ENCODE assay signal across 26 cellular contexts in the genomic region with DNA sequence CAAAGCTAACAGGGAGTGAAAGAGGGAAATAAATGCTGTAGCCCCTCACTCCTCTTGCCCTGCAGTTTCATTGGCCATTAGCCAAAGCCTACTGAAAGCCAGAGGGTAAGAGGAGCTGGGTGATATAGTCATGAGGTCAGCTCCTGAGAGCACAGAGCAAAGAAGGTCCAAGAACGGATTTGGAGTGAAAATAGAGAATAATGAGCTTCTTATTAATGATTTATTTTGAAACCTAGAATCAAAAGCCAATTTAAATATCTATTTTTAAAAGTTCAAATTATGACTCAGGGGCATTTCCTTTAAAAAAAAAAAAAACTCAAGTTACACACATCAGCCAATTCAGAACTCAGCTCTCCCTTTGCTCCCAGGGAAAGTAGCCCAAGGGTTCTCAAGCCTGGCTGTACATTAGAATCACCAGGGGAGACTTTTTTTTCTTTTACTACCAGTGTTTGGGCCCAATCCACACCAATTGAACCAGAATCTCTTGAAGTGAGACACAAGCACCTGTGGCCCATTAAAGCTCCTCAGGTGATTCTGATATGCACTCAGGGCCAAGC.
A peak's percentile ranks its signal among the peaks of the same experiment; 100 is the strongest.
DNase-seq lines count a peak whose midpoint lies in the region; ATAC-seq, FAIRE-seq and TF ChIP-seq lines count a peak whose summit lies in the region.
"Had no signal": no experiment of that assay in that cellular context is flagged by ENCODE, and none has a peak within 500 bp of the region (broad histone marks: within the 10 kb centered on the region; RNA-seq: fewer than 3 reads in every experiment).

No MANE protein-coding gene starts in this region.

- TF ChIP-seq POLR2A in endothelial cell of umbilical vein (IDR thresholded peaks at IDR 0.05; ENCODE audit: low read depth, low read length) (no peak), vagina (IDR thresholded peaks at IDR 0.05) (no peak)

- BruUV-seq in endothelial cell of umbilical vein (replicated peaks; lab: Mats Ljungman, UMichigan), result no TSS peak

- ATAC-seq in GM21529 (IDR thresholded peaks at IDR 0.05; ENCODE audit: unreplicated experiment), result peak; percentile 37
- peak; percentile 75 for ATAC-seq in aorta (ENCODE audit: low FRiP score)
- no peak for ATAC-seq in GM21367 (IDR thresholded peaks at IDR 0.05; ENCODE audit: unreplicated experiment)
- ATAC-seq: pancreas; stimulated activated memory B cell treated with anti-CD40 and anti-IgM and Interleukin-4, amounts not matched to agents 10 μg/mL and 1 μg/mL and 100 μg/mL, for 72 hours had no signal

- H2AFZ ChIP-seq in endothelial cell of umbilical vein (ENCODE audit: low read depth, low read length), result no peak overlapping the region

- no peak for TF ChIP-seq CTCF in endothelial cell of umbilical vein (IDR thresholded peaks at IDR 0.05; ENCODE audit: extremely low read depth in 1 of 2, insufficient read depth in 1 of 2, low read depth in 1 of 2, low read length in 2 of 2)
- TF ChIP-seq CTCF in vagina (IDR thresholded peaks at IDR 0.05), result no peak

- no peaks in the 10 kb centered on the region for H3K9me3 ChIP-seq in SK-N-MC (ENCODE audit: low read depth, low read length)
- H3K9me3 ChIP-seq in endothelial cell of umbilical vein (replicated peaks; ENCODE audit: control insufficient read depth, insufficient read depth, low read length), result no peaks in the 10 kb centered on the region
- no peaks in the 10 kb centered on the region for H3K9me3 ChIP-seq in aorta (ENCODE audit: control insufficient read depth, low read length)
- no peaks in the 10 kb centered on the region for H3K9me3 ChIP-seq in vagina
- H3K9me3 ChIP-seq: adrenal gland, breast epithelium, HAP-1, pancreas, right atrium auricular region, spleen, suprapubic skin, uterus had no signal

- POLR2A ChIA-PET in endothelial cell of umbilical vein (lab: Charles Lee), result interaction anchor here (1.2 kb wide), 1 partner anchor 9 kb away, joined by 4 read pairs; no protein-coding TSS in a partner anchor

- CTCF ChIA-PET in endothelial cell of umbilical vein (lab: Charles Lee), result interaction anchor here (0.7 to 2.4 kb wide), 15 partner anchors 8 to 319 kb away, joined by 3 to 11 read pairs (median 4); a partner anchor contains a TSS

- H3K4me2 ChIP-seq in endothelial cell of umbilical vein (ENCODE audit: insufficient read depth, low read length), result peak overlapping the region; percentile 4

- peak; percentile 82 for FAIRE-seq in endothelial cell of umbilical vein (lab: Jason Lieb, UNC)
- FAIRE-seq: endometrium, pancreas had no signal

- no peaks in the 10 kb centered on the region for H3K79me2 ChIP-seq in endothelial cell of umbilical vein (ENCODE audit: control insufficient read depth, insufficient read depth, low read length)

- no peak overlapping the region for H3K9ac ChIP-seq in SK-N-MC (ENCODE audit: insufficient read length)
- H3K9ac ChIP-seq in endothelial cell of umbilical vein (replicated peaks; ENCODE audit: extremely low read depth, insufficient read depth, low read length), result no peak overlapping the region

- dilution Hi-C loops in endothelial cell of umbilical vein (cut with MboI; ENCODE audit: extremely low pct_ligation_motif_present, low sequenced_read_pairs), result no loop called here

- H3K27me3 ChIP-seq in endothelial cell of umbilical vein (ENCODE audit: control insufficient read depth in 2 of 2, insufficient read depth in 2 of 2, low read length in 2 of 2), result no peaks in the 10 kb centered on the region
- no peaks in the 10 kb centered on the region for H3K27me3 ChIP-seq in aorta (ENCODE audit: control insufficient read depth in 1 of 2, insufficient read depth in 2 of 2, low read length in 1 of 2)
- H3K27me3 ChIP-seq in vagina, result no peaks in the 10 kb centered on the region
- H3K27me3 ChIP-seq: breast epithelium, pancreas, right atrium auricular region, spleen, suprapubic skin, uterus had no signal

- H3K4me3 ChIP-seq in SK-N-MC, result no peak overlapping the region
- no peak overlapping the region for H3K4me3 ChIP-seq in endothelial cell of umbilical vein (replicated peaks in 1 of 3; ENCODE audit: insufficient read depth in 1 of 3, low read depth in 1 of 3, low read length in 3 of 3)
- H3K4me3 ChIP-seq in aorta (ENCODE audit: low read length in 2 of 2), result no peak overlapping the region
- no peak overlapping the region for H3K4me3 ChIP-seq in vagina
- H3K4me3 ChIP-seq: adrenal gland, breast epithelium, HAP-1, pancreas, right atrium auricular region, spleen, suprapubic skin, uterus had no signal

- DNase-seq in SK-N-MC (ENCODE audit: low read depth, low spot score), result no peak
- DNase-seq in endothelial cell of umbilical vein (ENCODE audit: low read depth, low spot score), result peak; percentile 60
- no peak for DNase-seq in aorta
- no peak for DNase-seq in vagina (ENCODE audit: extremely low spot score in 2 of 2)
- no peak for DNase-seq in NCI-H345 (lab: John Stamatoyannopoulos, UW)
- DNase-seq: activated CD4-positive, alpha-beta T cell treated with anti-CD3 and anti-CD28 coated beads for 4 hours; activated naive CD4-positive, alpha-beta T cell; activated T-cell treated with anti-CD3 and anti-CD28 coated beads, Interleukin-2, amount 50 U/mL, for 24 hours; adrenal gland; CD4-positive, alpha-beta memory T cell; cortex of kidney; NCI-H1417 treated with DMSO at 0.1 percent for 48 hours; pancreas; spleen; stimulated activated CD4-positive, alpha-beta T cell treated with anti-CD3 and anti-CD28 coated beads, Interleukin-4, amount 100 ng/mL, for 1 hour; T-helper 2 cell; uterus had no signal

- WGBS in aorta, 2 donors, result 4 to 10% methylated on average over 1 of the region's 1 CpG

- H3K36me3 ChIP-seq in SK-N-MC (ENCODE audit: insufficient read depth, low read length), result no peaks in the 10 kb centered on the region
- H3K36me3 ChIP-seq in endothelial cell of umbilical vein (ENCODE audit: control insufficient read depth in 2 of 2, extremely low read depth in 1 of 2, insufficient read depth in 2 of 2, low read length in 2 of 2), result no peaks in the 10 kb centered on the region
- H3K36me3 ChIP-seq in aorta (ENCODE audit: control insufficient read depth in 1 of 2, insufficient read depth in 2 of 2, low read length in 1 of 2), result no peaks in the 10 kb centered on the region
- no peaks in the 10 kb centered on the region for H3K36me3 ChIP-seq in vagina
- H3K36me3 ChIP-seq: adrenal gland, breast epithelium, HAP-1, pancreas, right atrium auricular region, spleen, suprapubic skin, uterus had no signal

- peak overlapping the region; percentile 70 for H3K27ac ChIP-seq in SK-N-MC
- H3K27ac ChIP-seq in endothelial cell of umbilical vein (ENCODE audit: insufficient read depth, low read depth, low read length), result no peak overlapping the region
- H3K27ac ChIP-seq in aorta (ENCODE audit: low read depth in 1 of 2, low read length in 2 of 2), result peak overlapping the region in 1 of 2 donors; percentile 61
- no peak overlapping the region for H3K27ac ChIP-seq in vagina
- H3K27ac ChIP-seq: adrenal gland, breast epithelium, pancreas, right atrium auricular region, RWPE1, spleen, suprapubic skin, uterus had no signal

- H3K4me1 ChIP-seq in endothelial cell of umbilical vein (ENCODE audit: control insufficient read depth, extremely low read depth, insufficient read depth, low read length) (peaks cover 8% of the 10 kb centered on the region), aorta (ENCODE audit: control insufficient read depth in 1 of 2, insufficient read depth in 2 of 2, low read length in 2 of 2) (peaks cover 0 to 6% of the 10 kb centered on the region in 2 donors), vagina (no peaks in the 10 kb centered on the region)
- H3K4me1 ChIP-seq: adrenal gland, breast epithelium, pancreas, right atrium auricular region, spleen, suprapubic skin, uterus had no signal

- intact Hi-C loops in endothelial cell of umbilical vein (cut with micrococcal nuclease) (loop anchor here (1.0 kb wide), 1 partner anchor 9 kb away; no protein-coding TSS in a partner anchor), aorta (cut with DNase I) (loop anchor here in 1 of 2 donors (10.0 kb wide), 1 partner anchor 57 kb away; no protein-coding TSS in a partner anchor), vagina (cut with DNase I) (no loop called here)

- H3K9me1 ChIP-seq in endothelial cell of umbilical vein (replicated peaks; ENCODE audit: control insufficient read depth, extremely low read depth, insufficient read depth, low read length), result no peaks in the 10 kb centered on the region

- no peaks in the 10 kb centered on the region for H4K20me1 ChIP-seq in endothelial cell of umbilical vein (replicated peaks; ENCODE audit: control insufficient read depth, extremely low read depth, insufficient read depth, low read length)

TF ChIP-seq in endothelial cell of umbilical vein, 7 proteins besides CTCF, POLR2A, EP300 and RAD21:
- TF ChIP-seq MYC (IDR thresholded peaks at IDR 0.05; ENCODE audit: low read depth, low read length), result no peak
- TF ChIP-seq EZH2 (IDR thresholded peaks at IDR 0.05; ENCODE audit: borderline replicate concordance, low read depth, low read length, severe bottlenecking), result no peak
- no peak for TF ChIP-seq GATA2 (IDR thresholded peaks at IDR 0.05; ENCODE audit: insufficient read depth, insufficient read length, low read depth, low read length)
- TF ChIP-seq JUN (IDR thresholded peaks at IDR 0.05; ENCODE audit: borderline replicate concordance, insufficient read depth, insufficient read length, low read depth), result peak; percentile 23
